ENCODE assay signal across 8 cellular contexts in the genomic region with DNA sequence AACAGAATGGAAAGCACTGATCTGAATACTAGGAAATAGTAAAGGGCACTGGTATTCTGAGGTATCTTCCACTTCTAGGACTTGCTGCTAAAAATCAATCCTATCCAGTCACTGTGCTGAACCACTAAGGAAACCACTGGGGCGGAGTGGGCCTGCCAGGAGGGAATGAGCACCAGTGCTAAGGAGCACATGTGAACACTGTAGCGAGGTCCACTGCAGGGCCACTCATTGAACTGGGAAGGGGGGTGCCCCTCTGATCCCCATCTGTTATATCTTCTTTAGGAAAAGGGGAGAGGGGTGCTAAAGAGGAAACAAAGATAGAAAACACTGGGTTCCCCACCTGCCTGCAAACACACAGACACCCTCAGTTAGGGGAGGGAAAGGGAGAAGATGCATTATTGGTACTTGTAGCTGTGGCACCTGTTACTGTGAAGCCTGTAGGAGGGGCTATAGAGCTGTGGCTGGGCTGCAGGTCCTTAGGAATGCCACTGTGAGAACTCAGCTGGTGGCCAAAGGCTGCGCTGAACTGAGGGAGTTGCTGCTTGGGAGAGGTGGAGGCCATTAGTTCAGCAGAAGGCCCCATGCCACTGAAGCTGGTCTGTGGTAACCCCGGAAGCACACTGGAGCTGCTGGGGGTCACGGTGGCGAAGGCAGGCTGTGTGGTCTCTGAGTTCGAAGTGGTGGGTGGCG.
DNase-seq lines count a peak whose midpoint lies in the region; ATAC-seq and TF ChIP-seq lines count a peak whose summit lies in the region.

No MANE protein-coding gene starts in this region.

- TF ChIP-seq CTCF in AG09319 (IDR thresholded peaks at IDR 0.05; ENCODE audit: low read depth, low read length) (peak; percentile 18), OCI-LY3 (IDR thresholded peaks at IDR 0.05; ENCODE audit: low read depth, low read length) (peak; percentile 37; the same call in 1 of the 2 replicates), glutamatergic neuron (IDR thresholded peaks at IDR 0.05; ENCODE audit: partially characterized antibody, unreplicated experiment) (no peak)

- H3K36me3 Mint-ChIP-seq in glutamatergic neuron (ENCODE audit: unreplicated experiment), result no peaks in the 10 kb centered on the region

- H3K4me2 ChIP-seq in OCI-LY3 (ENCODE audit: low read length), result no peak overlapping the region

- no peaks in the 10 kb centered on the region for H3K27me3 ChIP-seq in OCI-LY3 (ENCODE audit: low read depth, low read length)

- H3K27ac Mint-ChIP-seq in glutamatergic neuron (ENCODE audit: unreplicated experiment), result peak overlapping the region; percentile 25

- no peaks in the 10 kb centered on the region for H3K27me3 Mint-ChIP-seq in glutamatergic neuron (ENCODE audit: unreplicated experiment)

- H3K9ac ChIP-seq in OCI-LY3 (ENCODE audit: low read length), result no peak overlapping the region

- H3K4me3 Mint-ChIP-seq in glutamatergic neuron (ENCODE audit: unreplicated experiment), result no peak overlapping the region

- H2AFZ ChIP-seq in OCI-LY3 (ENCODE audit: low read depth, low read length), result no peak overlapping the region

- no peak for DNase-seq in AG09319 (ENCODE audit: extremely low read depth, low read depth)
- peak; percentile 36 for DNase-seq in glutamatergic neuron
- DNase-seq in C1 segment of cervical spinal cord (lab: John Stamatoyannopoulos, UW), result no peak
- DNase-seq in posterior vena cava (ENCODE audit: low spot score), result no peak
- DNase-seq in COLO829 (ENCODE audit: low spot score), result no peak

- intact Hi-C loops in posterior vena cava (cut with DNase I), result no loop called here

- H4K20me1 ChIP-seq in OCI-LY3 (ENCODE audit: insufficient read depth, low read length), result no peaks in the 10 kb centered on the region

- H3K4me1 ChIP-seq in OCI-LY3 (ENCODE audit: low read length), result no peaks in the 10 kb centered on the region

- H3K79me2 ChIP-seq in OCI-LY3 (ENCODE audit: low read length), result no peaks in the 10 kb centered on the region

- H3K4me1 Mint-ChIP-seq in glutamatergic neuron (ENCODE audit: low read depth, unreplicated experiment), result no peaks in the 10 kb centered on the region

- peak; percentile 46 for ATAC-seq in GM18502 (IDR thresholded peaks at IDR 0.05; ENCODE audit: poor library complexity, unreplicated experiment)
- no peak for ATAC-seq in GM18519 (IDR thresholded peaks at IDR 0.05; ENCODE audit: low FRiP score, unreplicated experiment)

- no peak overlapping the region for H3K4me3 ChIP-seq in OCI-LY3 (ENCODE audit: low read length)

- H3K9me3 ChIP-seq in OCI-LY3 (ENCODE audit: insufficient read depth, low read length), result no peaks in the 10 kb centered on the region

- peaks cover 3% of the 10 kb centered on the region for H3K9me3 Mint-ChIP-seq in glutamatergic neuron (ENCODE audit: unreplicated experiment)

- H3K36me3 ChIP-seq in OCI-LY3 (replicated peaks; ENCODE audit: low read depth, low read length), result peaks cover 42% of the 10 kb centered on the region

- no peak overlapping the region for H3K27ac ChIP-seq in OCI-LY3 (ENCODE audit: low read length)
